In genomic region chr14:31937730-31938346, GRCh38 we compare ENCODE assay signal across 8 cellular contexts.
DNase-seq lines count a peak whose midpoint lies in the region; ATAC-seq and TF ChIP-seq lines count a peak whose summit lies in the region.

No MANE protein-coding gene starts in this region.

- no peak overlapping the region for H3K9ac ChIP-seq in colonic mucosa (ENCODE audit: low read depth in 2 of 2, low read length in 2 of 2)
- H3K9ac ChIP-seq in neuronal stem cell (ENCODE audit: low read depth, low read length, poor library complexity) = no peak overlapping the region

- no peak overlapping the region for H2BK12ac ChIP-seq in neuronal stem cell (ENCODE audit: low read length)

- H3K4me1 Mint-ChIP-seq in CD14-positive monocyte = no peaks in the 10 kb centered on the region

- H2BK5ac ChIP-seq in neuronal stem cell (ENCODE audit: low read length) = no peak overlapping the region

- H3K9me3 ChIP-seq in colonic mucosa (no peaks in the 10 kb centered on the region), neuronal stem cell (replicated peaks in 1 of 2; ENCODE audit: control insufficient read depth in 2 of 2, insufficient read depth in 1 of 2, low read depth in 1 of 2, low read length in 2 of 2) (no peaks in the 10 kb centered on the region)

- H3K4me3 ChIP-seq in colonic mucosa (no peak overlapping the region), neuronal stem cell (ENCODE audit: low read length in 2 of 2) (no peak overlapping the region)

- no peak overlapping the region for H2AFZ ChIP-seq in neuronal stem cell (ENCODE audit: low read length)

- no peak overlapping the region for H3K14ac ChIP-seq in neuronal stem cell (ENCODE audit: low read length)

- peak overlapping the region; percentile 40 for H3K4ac ChIP-seq in neuronal stem cell (ENCODE audit: low read length)

- no peaks in the 10 kb centered on the region for H3K36me3 Mint-ChIP-seq in CD14-positive monocyte

- no peak overlapping the region for H3K4me2 ChIP-seq in neuronal stem cell (ENCODE audit: insufficient read depth, low read length, poor library complexity, severe bottlenecking)

- no peaks in the 10 kb centered on the region for H3K9me3 Mint-ChIP-seq in CD14-positive monocyte

- H2AK5ac ChIP-seq in neuronal stem cell (ENCODE audit: low read depth, low read length) = no peak overlapping the region

- no peak overlapping the region for H4K91ac ChIP-seq in neuronal stem cell (ENCODE audit: low read depth, low read length, poor library complexity)

- H3K23ac ChIP-seq in neuronal stem cell (ENCODE audit: low read depth, low read length, poor library complexity) = no peak overlapping the region

- WGBS in neuronal stem cell (ENCODE audit: extremely low coverage in 2 of 2, insufficient read length in 2 of 2, insufficient replicate concordance in 1 of 2), 2 donors = no CpG with 5 or more reads among the region's 3 CpGs

- H2BK120ac ChIP-seq in neuronal stem cell (ENCODE audit: low read depth, low read length) = no peak overlapping the region

- no peak overlapping the region for H3K4me3 Mint-ChIP-seq in CD14-positive monocyte

- H3K27me3 ChIP-seq in colonic mucosa = no peaks in the 10 kb centered on the region
- peaks cover 0 to 7% (median 0%) of the 10 kb centered on the region in 3 experiments for H3K27me3 ChIP-seq in neuronal stem cell (ENCODE audit: control insufficient read depth in 3 of 3, insufficient read depth in 3 of 3, low read depth in 1 of 3, low read length in 3 of 3)

- no peaks in the 10 kb centered on the region for H3K79me1 ChIP-seq in neuronal stem cell (ENCODE audit: low read depth, low read length)

- no peak overlapping the region for H3K27ac Mint-ChIP-seq in CD14-positive monocyte

- H3K36me3 ChIP-seq in colonic mucosa = no peaks in the 10 kb centered on the region
- H3K36me3 ChIP-seq in neuronal stem cell (replicated peaks in 1 of 2; ENCODE audit: control insufficient read depth in 2 of 2, insufficient read depth in 2 of 2, low read length in 2 of 2) = no peaks in the 10 kb centered on the region

- no peak overlapping the region for H3K18ac ChIP-seq in neuronal stem cell (ENCODE audit: low read length)

- H4K8ac ChIP-seq in neuronal stem cell (ENCODE audit: low read depth, low read length) = no peak overlapping the region

- H3K4me1 ChIP-seq in colonic mucosa (peaks cover 6% of the 10 kb centered on the region), neuronal stem cell (ENCODE audit: control insufficient read depth in 2 of 2, insufficient read depth in 1 of 2, low read depth in 1 of 2, low read length in 2 of 2) (peaks cover 6 to 10% of the 10 kb centered on the region in 2 donors)

- peak; percentile 55 for DNase-seq in CD14-positive monocyte (ENCODE audit: low spot score)
- peak; percentile 36 for DNase-seq in activated CD4-positive, CD25-positive, alpha-beta regulatory T cell treated with anti-CD3 and anti-CD28 coated beads, Interleukin-2, amount 50 U/mL, for 16 hours (ENCODE audit: low read depth, low spot score)
- DNase-seq in colonic mucosa = peak; percentile 63
- DNase-seq in neuronal stem cell (ENCODE audit: low spot score) = no peak
- no peak for DNase-seq in NCI-H128 (lab: John Stamatoyannopoulos, UW; ENCODE audit: unreplicated experiment)
- DNase-seq in cerebellar cortex (ENCODE audit: low spot score) = no peak

- TF ChIP-seq CTCF in CD14-positive monocyte (IDR thresholded peaks at IDR 0.05) = no peak
- TF ChIP-seq CTCF in colonic mucosa (IDR thresholded peaks at IDR 0.05) = no peak

- H2BK15ac ChIP-seq in neuronal stem cell (ENCODE audit: low read length) = no peak overlapping the region

- intact Hi-C loops in CD14-positive monocyte (cut with micrococcal nuclease) (no loop called here), colonic mucosa (cut with DNase I) (no loop called here)

- peaks cover 0 to 1% (median 0%) of the 10 kb centered on the region in 3 donors for H3K27me3 Mint-ChIP-seq in CD14-positive monocyte (ENCODE audit: low read depth in 3 of 3)

- H3K27ac ChIP-seq in colonic mucosa (peak overlapping the region; percentile 10), neuronal stem cell (replicated peaks; ENCODE audit: low read length) (no peak overlapping the region)

- ATAC-seq in GM19463 (IDR thresholded peaks at IDR 0.05; ENCODE audit: unreplicated experiment) = peak; percentile 100
- peak; percentile 100 for ATAC-seq in HG03469 (IDR thresholded peaks at IDR 0.05; ENCODE audit: unreplicated experiment)

Comparison
In these comparisons a context has a peak if more than half of its experiments do, and no peak if none do; other contexts are left out.
1. DNase-seq: peak in CD14-positive monocyte (single experiment), activated CD4-positive, CD25-positive, alpha-beta regulatory T cell treated with anti-CD3 and anti-CD28 coated beads, Interleukin-2, amount 50 U/mL, for 16 hours (single experiment) and colonic mucosa (single experiment); none in neuronal stem cell (single experiment), NCI-H128 (single experiment) and cerebellar cortex (single experiment).